In genomic region chr22:41619979-41620645, GRCh38 we compare ENCODE assay signal across 8 cellular contexts. TPM values are rescaled to one million over a fixed set of nuclear protein-coding genes. Genes with fewer than 3 reads are reported as not detected.
DNase-seq lines count a peak whose midpoint lies in the region; ATAC-seq, FAIRE-seq and TF ChIP-seq lines count a peak whose summit lies in the region.

No MANE protein-coding gene starts in this region.

- ATAC-seq in natural killer cell, result no peak

- intact Hi-C loops in natural killer cell (cut with micrococcal nuclease), result no loop called here

- H3K9me3 Mint-ChIP-seq in natural killer cell, result no peaks in the 10 kb centered on the region

- H3K4me1 Mint-ChIP-seq in natural killer cell, result peaks cover 21 to 27% of the 10 kb centered on the region in 2 donors

- peaks cover 12% of the 10 kb centered on the region for H3K4me1 ChIP-seq in thymus (ENCODE audit: control insufficient read depth, insufficient read depth, low read length)

- H3K4me3 ChIP-seq in epithelial cell of proximal tubule (ENCODE audit: low read depth, low read length) (peak overlapping the region; percentile 66), thymus (ENCODE audit: low read length) (peak overlapping the region; percentile 78)

- peak overlapping the region; percentile 95 for H3K27ac ChIP-seq in thymus (ENCODE audit: low read depth)

- peak overlapping the region; percentile 100 for H3K4me3 Mint-ChIP-seq in natural killer cell

- no peaks in the 10 kb centered on the region for H3K9me3 ChIP-seq in thymus (ENCODE audit: control insufficient read depth)

- no peaks in the 10 kb centered on the region for H3K36me3 Mint-ChIP-seq in natural killer cell

- WGBS in thymus, result 4% methylated on average over 25 of the region's 25 CpGs

- no peaks in the 10 kb centered on the region for H3K27me3 ChIP-seq in thymus (ENCODE audit: control insufficient read depth, insufficient read depth)

- DNase-seq in AG20443 (ENCODE audit: low spot score), result peak; percentile 37
- no peak for DNase-seq in GM19239 (ENCODE audit: insufficient read length, low spot score)
- DNase-seq in NCI-H1092 treated with DMSO at 0.1 percent for 48 hours (lab: John Stamatoyannopoulos, UW), result peak; percentile 49
- peak; percentile 13 to 19 for DNase-seq in activated CD8-positive, alpha-beta memory T cell treated with anti-CD3 and anti-CD28 coated beads for 4 hours (ENCODE audit: low read depth in 2 of 2)
- DNase-seq in epithelial cell of proximal tubule (ENCODE audit: low read depth), result no peak
- peak; percentile 28 for DNase-seq in natural killer cell
- DNase-seq in DMS79 treated with DMSO at 0.1 percent for 48 hours (lab: John Stamatoyannopoulos, UW), result no peak

- H3K27ac Mint-ChIP-seq in natural killer cell, result peak overlapping the region; percentile 97 to 100

- no peak for TF ChIP-seq CTCF in epithelial cell of proximal tubule (conservative IDR thresholded peaks at IDR 0.05; ENCODE audit: low read depth, low read length)
- no peak for TF ChIP-seq CTCF in natural killer cell (IDR thresholded peaks at IDR 0.05)

- FAIRE-seq in GM19239 (lab: Jason Lieb, UNC), result peak; percentile 78

- H3K36me3 ChIP-seq in thymus (ENCODE audit: control insufficient read depth, insufficient read depth), result peaks cover 13% of the 10 kb centered on the region

- no peaks in the 10 kb centered on the region for H3K27me3 Mint-ChIP-seq in natural killer cell (ENCODE audit: low read depth in 2 of 2)

RNA-seq across cellular contexts. Expression of gene DESI1, which starts 0.7 kb away (rescaled TPM):
- total RNA-seq in epithelial cell of proximal tubule (21.8 and 180 TPM in 2 replicates), natural killer cell (10 to 100 TPM; 15.0 to 22.2 (median 20.6) TPM)
- 14.6 TPM for polyA plus RNA-seq in thymus

RNA-seq across cellular contexts. Expression of gene XRCC6, which starts 1.0 kb away (rescaled TPM):
- total RNA-seq in epithelial cell of proximal tubule (368 and 606 TPM in 2 replicates), natural killer cell (100 to 1,000 TPM; 134 to 142 (median 140) TPM)
- polyA plus RNA-seq in thymus, result 126 TPM

RNA-seq across cellular contexts. Expression of gene PMM1, which starts 30.5 kb away (rescaled TPM):
- total RNA-seq in epithelial cell of proximal tubule, result 34.1 and 61.2 TPM in 2 replicates
- total RNA-seq in natural killer cell, result 10 to 100 TPM; 13.1 to 20.4 (median 16.4) TPM
- 51.1 TPM for polyA plus RNA-seq in thymus

RNA-seq across cellular contexts. Expression of gene CSDC2, which starts 59.3 kb away (rescaled TPM):
- 3.6 and 4.3 TPM in 2 replicates for total RNA-seq in epithelial cell of proximal tubule
- not detected for total RNA-seq in natural killer cell
- polyA plus RNA-seq in thymus, result 3.0 TPM

Comparison
In these comparisons a context has a peak if more than half of its experiments do, and no peak if none do; other contexts are left out.
1. DNase-seq: peak in AG20443 (single experiment), NCI-H1092 treated with DMSO at 0.1 percent for 48 hours (single experiment), activated CD8-positive, alpha-beta memory T cell treated with anti-CD3 and anti-CD28 coated beads for 4 hours (2 of 2) and natural killer cell (single experiment); none in GM19239 (single experiment), epithelial cell of proximal tubule (single experiment) and DMS79 treated with DMSO at 0.1 percent for 48 hours (single experiment).